9 cellular contexts compared by ENCODE assay signal in genomic region chr17:27807567-27808470, GRCh38. TPM values are rescaled to one million over a fixed set of nuclear protein-coding genes. Genes with fewer than 3 reads are reported as not detected.
DNase-seq lines count a peak whose midpoint lies in the region; ATAC-seq lines count a peak whose summit lies in the region.
"Had no signal": no experiment of that assay in that cellular context is flagged by ENCODE, and none has a peak within 500 bp of the region (broad histone marks: within the 10 kb centered on the region; RNA-seq: fewer than 3 reads in every experiment).

No MANE protein-coding gene starts in this region.

- ATAC-seq in GM18520 (IDR thresholded peaks at IDR 0.05; ENCODE audit: unreplicated experiment) (peak; percentile 47), HG02678 (IDR thresholded peaks at IDR 0.05; ENCODE audit: unreplicated experiment) (peak; percentile 79)

- DNase-seq in NCI-H510A treated with DMSO at 0.1 percent for 48 hours (lab: John Stamatoyannopoulos, UW) (peak; percentile 83), myocyte (ENCODE audit: low read depth) (peak; percentile 27), amniotic stem cell (lab: John Stamatoyannopoulos, UW) (no peak), NCI-H1694 treated with DMSO at 0.1 percent for 48 hours (lab: John Stamatoyannopoulos, UW) (no peak), SIG-M5 treated with dmso at 0.1 percent for 504 hours (lab: John Stamatoyannopoulos, UW; ENCODE audit: unreplicated experiment) (no peak)
- peak; percentile 56 for DNase-seq in activated effector memory CD4-positive, alpha-beta T cell treated with Interleukin-2 at 50 U/mL for 16 hours

RNA-seq across cellular contexts. Expression of gene NOS2, which starts 7.5 kb away (rescaled TPM):
- total RNA-seq in myocyte = 0.03 TPM in 1 of 2 replicates, not detected in the other
- polyA plus RNA-seq in myocyte (2012) = not detected
- polyA plus RNA-seq: keratinocyte had no signal

Comparison
In these comparisons a context has a peak if more than half of its experiments do, and no peak if none do; other contexts are left out.
1. DNase-seq: peak in NCI-H510A treated with DMSO at 0.1 percent for 48 hours (single experiment), activated effector memory CD4-positive, alpha-beta T cell treated with Interleukin-2 at 50 U/mL for 16 hours (single experiment) and myocyte (single experiment); none in amniotic stem cell (single experiment), NCI-H1694 treated with DMSO at 0.1 percent for 48 hours (single experiment) and SIG-M5 treated with dmso at 0.1 percent for 504 hours (single experiment).